ENCODE assay signal across 8 cellular contexts in the genomic region with DNA sequence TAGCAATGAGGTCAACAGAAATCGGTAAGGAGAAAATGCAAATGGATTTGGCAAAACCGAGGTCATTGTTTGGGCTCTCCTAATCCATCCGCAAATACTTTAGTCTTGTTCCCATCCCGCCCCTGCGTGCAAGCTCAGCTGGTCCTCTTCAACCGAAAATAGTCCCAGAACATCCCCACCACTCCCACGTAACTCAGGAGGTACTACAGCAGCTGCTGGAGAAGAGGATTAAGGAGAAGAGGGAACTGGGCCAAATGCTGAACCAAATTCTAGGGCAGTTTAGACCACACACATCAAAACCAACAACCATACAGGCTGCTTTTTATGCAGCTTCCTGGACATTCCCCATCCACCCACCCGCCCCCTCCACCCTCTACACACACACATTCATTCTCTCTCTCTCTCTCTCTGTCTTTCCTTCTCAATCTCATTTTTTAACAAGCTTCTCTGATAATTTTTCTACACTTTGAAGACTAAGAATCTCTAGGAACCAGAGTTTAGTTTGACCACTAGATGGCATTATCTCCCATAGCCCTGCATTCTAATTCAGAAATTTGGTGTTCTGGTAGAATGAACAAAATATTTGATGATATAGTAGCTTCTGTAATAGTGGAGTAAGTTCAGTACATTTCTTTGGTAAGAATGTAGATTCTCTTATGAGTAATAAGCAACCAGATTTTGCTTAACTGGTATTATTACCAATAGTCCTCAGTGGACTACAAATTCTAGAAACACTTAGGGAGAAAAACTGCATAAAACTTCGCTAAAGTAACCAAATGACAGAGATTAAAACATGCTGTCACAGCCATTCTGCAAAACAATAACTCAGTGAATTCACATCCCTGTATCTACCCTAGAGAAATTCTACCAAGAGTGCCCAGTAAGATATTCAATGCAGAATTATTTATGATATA. TPM values are rescaled to one million over a fixed set of nuclear protein-coding genes. Genes with fewer than 3 reads are reported as not detected.
DNase-seq lines count a peak whose midpoint lies in the region; ATAC-seq, FAIRE-seq and TF ChIP-seq lines count a peak whose summit lies in the region.

No MANE protein-coding gene starts in this region.

- no peaks in the 10 kb centered on the region for H3K36me3 Mint-ChIP-seq in activated T-helper 2 cell treated with anti-CD3 and anti-CD28 coated beads, Interferon-gamma antibody, Interleukin-2, Interleukin-4, amounts not matched to agents 10 μg/mL and 5 μg/mL and 100 μg/mL, durations not matched to agents 14 hours and 24 hours and 36 hours (ENCODE audit: low read depth)

- H3K27me3 ChIP-seq in bronchial epithelial cell (ENCODE audit: control insufficient read depth, insufficient read depth, low read length), result no peaks in the 10 kb centered on the region
- H3K27me3 ChIP-seq in left lung, result no peaks in the 10 kb centered on the region
- no peaks in the 10 kb centered on the region for H3K27me3 ChIP-seq in vagina

- H3K36me3 ChIP-seq in bronchial epithelial cell (ENCODE audit: control insufficient read depth, insufficient read depth, low read length) (no peaks in the 10 kb centered on the region), left lung (no peaks in the 10 kb centered on the region), vagina (no peaks in the 10 kb centered on the region)

- H3K27ac Mint-ChIP-seq in activated T-helper 2 cell treated with anti-CD3 and anti-CD28 coated beads, Interferon-gamma antibody, Interleukin-2, Interleukin-4, amounts not matched to agents 10 μg/mL and 5 μg/mL and 100 μg/mL, durations not matched to agents 14 hours and 24 hours and 36 hours, result no peak overlapping the region

- H3K4me3 ChIP-seq in bronchial epithelial cell (ENCODE audit: low read depth, low read length), result no peak overlapping the region
- no peak overlapping the region for H3K4me3 ChIP-seq in left lung
- H3K4me3 ChIP-seq in vagina, result no peak overlapping the region

- intact Hi-C loops in left lung (cut with DNase I), result loop anchor here in 1 of 2 donors (10.0 kb wide), 2 partner anchors 122 to 422 kb away; no protein-coding TSS in a partner anchor
- intact Hi-C loops in vagina (cut with DNase I), result no loop called here
- intact Hi-C loops in activated T-helper 2 cell treated with anti-CD3 and anti-CD28 coated beads, Interferon-gamma antibody, Interleukin-2, Interleukin-4, amounts not matched to agents 10 μg/mL and 5 μg/mL and 100 μg/mL, durations not matched to agents 14 hours and 24 hours and 36 hours (cut with micrococcal nuclease), result no loop called here

- peak; percentile 57 for ATAC-seq in left lung

- H3K4me1 ChIP-seq in left lung (no peaks in the 10 kb centered on the region), vagina (no peaks in the 10 kb centered on the region)

- peak; percentile 62 for TF ChIP-seq CTCF in AG09319 (IDR thresholded peaks at IDR 0.05; ENCODE audit: low read depth, low read length)
- peak; percentile 45 for TF ChIP-seq CTCF in bronchial epithelial cell (IDR thresholded peaks at IDR 0.05; ENCODE audit: insufficient read depth, low read length, severe bottlenecking)
- TF ChIP-seq CTCF in left lung (IDR thresholded peaks at IDR 0.05), result peak; percentile 49 to 55
- TF ChIP-seq CTCF in vagina (IDR thresholded peaks at IDR 0.05), result peak; percentile 13 to 83 (median 36)

- H3K27ac ChIP-seq in left lung (no peak overlapping the region), vagina (peak overlapping the region; percentile 42)

- peak; percentile 36 for FAIRE-seq in GM12892 (lab: Jason Lieb, UNC)
- no peak for FAIRE-seq in bronchial epithelial cell (lab: Jason Lieb, UNC)

- TF ChIP-seq POLR2A in GM12892 (IDR thresholded peaks at IDR 0.05; ENCODE audit: low read depth, low read length), result no peak
- no peak for TF ChIP-seq POLR2A in vagina (IDR thresholded peaks at IDR 0.05)

- no peak overlapping the region for H3K4me3 Mint-ChIP-seq in activated T-helper 2 cell treated with anti-CD3 and anti-CD28 coated beads, Interferon-gamma antibody, Interleukin-2, Interleukin-4, amounts not matched to agents 10 μg/mL and 5 μg/mL and 100 μg/mL, durations not matched to agents 14 hours and 24 hours and 36 hours (ENCODE audit: low read depth)

- H3K9me3 ChIP-seq in left lung (no peaks in the 10 kb centered on the region), vagina (no peaks in the 10 kb centered on the region)

- H3K27me3 Mint-ChIP-seq in activated T-helper 2 cell treated with anti-CD3 and anti-CD28 coated beads, Interferon-gamma antibody, Interleukin-2, Interleukin-4, amounts not matched to agents 10 μg/mL and 5 μg/mL and 100 μg/mL, durations not matched to agents 14 hours and 24 hours and 36 hours (ENCODE audit: low read depth), result peaks cover 25% of the 10 kb centered on the region

- no peaks in the 10 kb centered on the region for H3K4me1 Mint-ChIP-seq in activated T-helper 2 cell treated with anti-CD3 and anti-CD28 coated beads, Interferon-gamma antibody, Interleukin-2, Interleukin-4, amounts not matched to agents 10 μg/mL and 5 μg/mL and 100 μg/mL, durations not matched to agents 14 hours and 24 hours and 36 hours (ENCODE audit: low read depth)

- peak; percentile 56 for DNase-seq in AG09319 (ENCODE audit: extremely low read depth, low read depth)
- DNase-seq in GM12892 (ENCODE audit: insufficient read length), result no peak
- peak; percentile 59 for DNase-seq in NCI-H524 treated with DMSO at 0.1 percent for 48 hours (lab: John Stamatoyannopoulos, UW)
- DNase-seq in bronchial epithelial cell (ENCODE audit: low read depth), result peak; percentile 37
- DNase-seq in left lung, result no peak
- no peak for DNase-seq in vagina (ENCODE audit: extremely low spot score in 2 of 2)
- no peak for DNase-seq in NCI-H128 (lab: John Stamatoyannopoulos, UW; ENCODE audit: unreplicated experiment)
- DNase-seq in activated T-helper 2 cell treated with anti-CD3 and anti-CD28 coated beads, Interferon-gamma antibody, Interleukin-2, Interleukin-4, amounts not matched to agents 10 μg/mL and 5 μg/mL and 100 μg/mL, durations not matched to agents 14 hours and 24 hours and 36 hours (ENCODE audit: low spot score), result no peak

- H3K9me3 Mint-ChIP-seq in activated T-helper 2 cell treated with anti-CD3 and anti-CD28 coated beads, Interferon-gamma antibody, Interleukin-2, Interleukin-4, amounts not matched to agents 10 μg/mL and 5 μg/mL and 100 μg/mL, durations not matched to agents 14 hours and 24 hours and 36 hours, result no peaks in the 10 kb centered on the region

RNA-seq across cellular contexts. Expression of a gene that starts 52.1 kb away (rescaled TPM):
- 1.1 TPM for polyA plus RNA-seq in GM12892 (2012; ENCODE audit: missing spikeins)
- total RNA-seq in bronchial epithelial cell (0.53 and 1.3 TPM in 2 replicates), left lung (1 to 10 TPM; 1.6 to 3.8 TPM), vagina (1.5 TPM)
- total RNA-seq in activated T-helper 2 cell treated with anti-CD3 and anti-CD28 coated beads, Interferon-gamma antibody, Interleukin-2, Interleukin-4, amounts not matched to agents 10 μg/mL and 5 μg/mL and 100 μg/mL, durations not matched to agents 14 hours and 24 hours and 36 hours, result not detected in 2 replicates

Comparison
In these comparisons a context has a peak if more than half of its experiments do, and no peak if none do; other contexts are left out.
1. DNase-seq: peak in AG09319 (single experiment), NCI-H524 treated with DMSO at 0.1 percent for 48 hours (single experiment) and bronchial epithelial cell (single experiment); none in GM12892 (single experiment), left lung (0 of 2), vagina (0 of 2), NCI-H128 (single experiment) and activated T-helper 2 cell treated with anti-CD3 and anti-CD28 coated beads, Interferon-gamma antibody, Interleukin-2, Interleukin-4, amounts not matched to agents 10 μg/mL and 5 μg/mL and 100 μg/mL, durations not matched to agents 14 hours and 24 hours and 36 hours (single experiment).
2. Peak in every context shown above with its lines, with median percentiles within 50 percentile points of each other: CTCF ChIP-seq.